In genomic region chr5:177366528-177367322, GRCh38 we compare ENCODE assay signal across 8 cellular contexts. TPM values are rescaled to one million over a fixed set of nuclear protein-coding genes. Genes with fewer than 3 reads are reported as not detected.
A peak's percentile ranks its signal among the peaks of the same experiment; 100 is the strongest.
DNase-seq lines count a peak whose midpoint lies in the region; ATAC-seq, FAIRE-seq and TF ChIP-seq lines count a peak whose summit lies in the region.

No MANE protein-coding gene starts in this region.

- H3K27ac Mint-ChIP-seq in endothelial cell (ENCODE audit: unreplicated experiment) = peak overlapping the region; percentile 86
- no peak overlapping the region for H3K27ac Mint-ChIP-seq in activated T-helper 17 cell treated with anti-CD3 and anti-CD28 coated beads, Interleukin-2, amount 50 U/mL, for 72 hours

- H3K4me2 ChIP-seq in mesenchymal stem cell (ENCODE audit: low read length, poor library complexity, severe bottlenecking) = peak overlapping the region; percentile 92

- no peaks in the 10 kb centered on the region for H3K9me3 ChIP-seq in mesenchymal stem cell (ENCODE audit: control insufficient read depth, low read length)

- H3K4me3 ChIP-seq in mesenchymal stem cell (ENCODE audit: insufficient read depth in 1 of 2, low read depth in 1 of 2, low read length in 2 of 2) = peak overlapping the region; percentile 54 to 73
- peak overlapping the region; percentile 34 for H3K4me3 ChIP-seq in urinary bladder (ENCODE audit: low read depth, low read length)

- H3K4me1 ChIP-seq in mesenchymal stem cell (ENCODE audit: control insufficient read depth, insufficient read depth, low read depth, low read length) (peaks cover 40% of the 10 kb centered on the region), urinary bladder (ENCODE audit: insufficient read depth) (no peaks in the 10 kb centered on the region)

- FAIRE-seq in HTR-8/SVneo (lab: Jason Lieb, UNC) = no peak

- peak overlapping the region; percentile 100 for H4K8ac ChIP-seq in mesenchymal stem cell (ENCODE audit: low read length)

- peak overlapping the region; percentile 94 to 99 for H3K18ac ChIP-seq in mesenchymal stem cell (ENCODE audit: low read depth in 1 of 2, low read length in 2 of 2)

- 3% methylated on average over 21 of the region's 36 CpGs for WGBS in mesenchymal stem cell
- 11% methylated on average over 36 of the region's 36 CpGs for WGBS in urinary bladder

- peak overlapping the region; percentile 72 for H2AFZ ChIP-seq in mesenchymal stem cell (ENCODE audit: low read depth, low read length)

- peaks cover 0 to 41% of the 10 kb centered on the region in 2 experiments for H3K27me3 ChIP-seq in mesenchymal stem cell (ENCODE audit: control insufficient read depth in 1 of 2, insufficient read depth in 1 of 2, low read length in 2 of 2)

- DNase-seq in 8988T (peak; percentile 92), Kasumi-1 (lab: John Stamatoyannopoulos, UW) (peak; percentile 92), endothelial cell (ENCODE audit: low spot score) (peak; percentile 83), mesenchymal stem cell (peak; percentile 86), HTR-8/SVneo (ENCODE audit: insufficient read length, low spot score) (no peak)

- H3K27ac ChIP-seq in mesenchymal stem cell (ENCODE audit: low read length, poor library complexity, severe bottlenecking) (peak overlapping the region; percentile 96), urinary bladder (ENCODE audit: low read depth) (peak overlapping the region; percentile 85)

- peak overlapping the region; percentile 58 for H2BK5ac ChIP-seq in mesenchymal stem cell (ENCODE audit: low read depth, low read length, poor library complexity, severe bottlenecking)

- peak overlapping the region; percentile 99 for H2BK120ac ChIP-seq in mesenchymal stem cell (ENCODE audit: low read depth, low read length)

- H3K27me3 Mint-ChIP-seq in endothelial cell (ENCODE audit: unreplicated experiment) = peaks cover 20% of the 10 kb centered on the region
- no peaks in the 10 kb centered on the region for H3K27me3 Mint-ChIP-seq in activated T-helper 17 cell treated with anti-CD3 and anti-CD28 coated beads, Interleukin-2, amount 50 U/mL, for 72 hours

- peaks cover 5% of the 10 kb centered on the region for H3K36me3 Mint-ChIP-seq in endothelial cell (ENCODE audit: low read depth, unreplicated experiment)
- H3K36me3 Mint-ChIP-seq in activated T-helper 17 cell treated with anti-CD3 and anti-CD28 coated beads, Interleukin-2, amount 50 U/mL, for 72 hours (ENCODE audit: low read depth) = peaks cover 63% of the 10 kb centered on the region

- H2BK15ac ChIP-seq in mesenchymal stem cell (ENCODE audit: low read depth, poor library complexity, severe bottlenecking) = peak overlapping the region; percentile 78

- H3K4ac ChIP-seq in mesenchymal stem cell (ENCODE audit: low read depth in 1 of 2, low read length in 2 of 2) = peak overlapping the region; percentile 82 to 92

- peak overlapping the region; percentile 88 for H3K4me3 Mint-ChIP-seq in endothelial cell (ENCODE audit: unreplicated experiment)
- no peak overlapping the region for H3K4me3 Mint-ChIP-seq in activated T-helper 17 cell treated with anti-CD3 and anti-CD28 coated beads, Interleukin-2, amount 50 U/mL, for 72 hours

- peak overlapping the region; percentile 98 for H4K91ac ChIP-seq in mesenchymal stem cell (ENCODE audit: low read length)

- H3K79me1 ChIP-seq in mesenchymal stem cell (replicated peaks; ENCODE audit: low read length, poor library complexity, severe bottlenecking) = peaks cover 5% of the 10 kb centered on the region

- no peaks in the 10 kb centered on the region for H3K9me3 Mint-ChIP-seq in endothelial cell (ENCODE audit: unreplicated experiment)
- H3K9me3 Mint-ChIP-seq in activated T-helper 17 cell treated with anti-CD3 and anti-CD28 coated beads, Interleukin-2, amount 50 U/mL, for 72 hours = no peaks in the 10 kb centered on the region

- peaks cover 16% of the 10 kb centered on the region for H3K4me1 Mint-ChIP-seq in endothelial cell (ENCODE audit: unreplicated experiment)
- H3K4me1 Mint-ChIP-seq in activated T-helper 17 cell treated with anti-CD3 and anti-CD28 coated beads, Interleukin-2, amount 50 U/mL, for 72 hours = peaks cover 50% of the 10 kb centered on the region

- peak overlapping the region in 1 of 2 experiments; percentile 94 for H3K14ac ChIP-seq in mesenchymal stem cell (ENCODE audit: low read length in 2 of 2)

- H2AK5ac ChIP-seq in mesenchymal stem cell (ENCODE audit: low read length, severe bottlenecking) = peak overlapping the region; percentile 70

- peak overlapping the region; percentile 80 for H3K9ac ChIP-seq in mesenchymal stem cell (ENCODE audit: low read length)

- peak overlapping the region; percentile 27 to 84 for H3K23ac ChIP-seq in mesenchymal stem cell (ENCODE audit: low read length in 2 of 2)

- ATAC-seq in activated T-helper 17 cell treated with anti-CD3 and anti-CD28 coated beads, Interleukin-2, amount 50 U/mL, for 72 hours (replicated peaks) = no peak
- ATAC-seq in HG03457 (IDR thresholded peaks at IDR 0.05; ENCODE audit: unreplicated experiment) = no peak

- no peak for TF ChIP-seq CTCF in endothelial cell (IDR thresholded peaks at IDR 0.05; ENCODE audit: unreplicated experiment)

- H2BK12ac ChIP-seq in mesenchymal stem cell (ENCODE audit: low read length in 2 of 2) = peak overlapping the region; percentile 29 to 92

- H3K36me3 ChIP-seq in mesenchymal stem cell (ENCODE audit: control insufficient read depth in 1 of 2, insufficient read depth in 2 of 2, low read depth in 1 of 2, low read length in 2 of 2) = no peaks in the 10 kb centered on the region
- H3K36me3 ChIP-seq in urinary bladder (ENCODE audit: insufficient read depth) = no peaks in the 10 kb centered on the region

RNA-seq across cellular contexts. Expression of gene RGS14, which starts 9.0 kb away (rescaled TPM):
- total RNA-seq in endothelial cell (ENCODE audit: unreplicated experiment) (21.8 TPM), urinary bladder (4.7 TPM)
- polyA plus RNA-seq in mesenchymal stem cell (2013, experiment 1 of 2) = 16.7 TPM
- 15.9 TPM for polyA plus RNA-seq in mesenchymal stem cell (2013, experiment 2 of 2)
- 16.4 TPM for polyA plus RNA-seq in urinary bladder
- 100 to 1,000 TPM in 1 of 2 donors, 10 to 100 TPM in 1; 45.5 to 102 TPM for total RNA-seq in activated T-helper 17 cell treated with anti-CD3 and anti-CD28 coated beads, Interleukin-2, amount 50 U/mL, for 72 hours

RNA-seq across cellular contexts. Expression of gene LMAN2, which starts 15.3 kb away (rescaled TPM):
- total RNA-seq in endothelial cell (ENCODE audit: unreplicated experiment) = 137 TPM
- 296 TPM for polyA plus RNA-seq in mesenchymal stem cell (2013, experiment 1 of 2)
- polyA plus RNA-seq in mesenchymal stem cell (2013, experiment 2 of 2) = 279 TPM
- total RNA-seq in urinary bladder = 101 TPM
- polyA plus RNA-seq in urinary bladder = 209 TPM
- 100 to 1,000 TPM in 1 of 2 donors, 10 to 100 TPM in 1; 94.3 to 122 TPM for total RNA-seq in activated T-helper 17 cell treated with anti-CD3 and anti-CD28 coated beads, Interleukin-2, amount 50 U/mL, for 72 hours

RNA-seq across cellular contexts. Expression of gene SLC34A1, which starts 17.5 kb away (rescaled TPM):
- total RNA-seq in endothelial cell (ENCODE audit: unreplicated experiment) (not detected), urinary bladder (not detected)
- polyA plus RNA-seq in mesenchymal stem cell (2013, experiment 1 of 2) = not detected
- not detected for polyA plus RNA-seq in mesenchymal stem cell (2013, experiment 2 of 2)
- 0.04 TPM for polyA plus RNA-seq in urinary bladder
- 1 to 10 TPM in 1 of 2 donors, under 1 TPM in 1; 0.56 to 1.1 TPM for total RNA-seq in activated T-helper 17 cell treated with anti-CD3 and anti-CD28 coated beads, Interleukin-2, amount 50 U/mL, for 72 hours

RNA-seq across cellular contexts. Expression of gene PFN3, which starts 33.7 kb away (rescaled TPM):
- total RNA-seq in endothelial cell (ENCODE audit: unreplicated experiment) (not detected), urinary bladder (not detected)
- polyA plus RNA-seq in mesenchymal stem cell (2013, experiment 1 of 2) = not detected
- not detected for polyA plus RNA-seq in mesenchymal stem cell (2013, experiment 2 of 2)
- polyA plus RNA-seq in urinary bladder = not detected
- total RNA-seq in activated T-helper 17 cell treated with anti-CD3 and anti-CD28 coated beads, Interleukin-2, amount 50 U/mL, for 72 hours = not detected

RNA-seq across cellular contexts. Expression of gene F12, which starts 42.6 kb away (rescaled TPM):
- 1.4 TPM for total RNA-seq in endothelial cell (ENCODE audit: unreplicated experiment)
- polyA plus RNA-seq in mesenchymal stem cell (2013, experiment 1 of 2) = 1.2 TPM
- polyA plus RNA-seq in mesenchymal stem cell (2013, experiment 2 of 2) = 1.3 TPM
- not detected for total RNA-seq in urinary bladder
- polyA plus RNA-seq in urinary bladder = 1.1 TPM
- total RNA-seq in activated T-helper 17 cell treated with anti-CD3 and anti-CD28 coated beads, Interleukin-2, amount 50 U/mL, for 72 hours = 1 to 10 TPM; 3.7 to 4.6 TPM
